ENCODE assay signal across 1 cellular context in the genomic region with DNA sequence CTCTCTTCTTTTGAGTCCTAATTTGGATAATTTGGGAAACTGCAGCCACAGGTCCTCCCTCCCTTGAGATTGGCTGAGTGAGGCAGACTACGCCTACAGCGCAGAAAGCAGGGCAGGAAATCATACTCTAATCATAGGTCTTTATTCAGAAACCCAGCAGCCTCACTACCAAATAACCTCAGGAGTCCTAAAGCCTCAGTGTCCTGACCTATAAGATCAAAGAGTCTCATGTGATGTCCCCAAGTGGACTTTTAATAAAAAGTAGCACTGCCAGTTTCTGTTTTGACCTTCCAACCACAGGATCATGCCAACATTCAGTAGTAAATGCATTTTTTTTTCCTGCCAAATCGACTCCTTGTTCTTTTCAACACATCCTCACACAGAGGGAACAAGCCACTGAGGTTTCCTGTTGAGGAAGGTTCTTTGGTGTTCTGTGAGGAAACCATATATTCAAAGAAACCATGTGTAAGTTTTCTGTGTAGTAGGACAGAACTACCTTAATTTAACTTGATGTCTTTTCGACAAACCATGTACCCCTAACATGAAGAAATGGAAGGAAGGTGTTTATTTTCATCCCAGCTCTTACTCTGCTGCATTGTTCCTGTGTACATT.
TF ChIP-seq lines count a peak whose summit lies in the region.

No MANE protein-coding gene starts in this region.

TF ChIP-seq in liver, 16 proteins besides CTCF, POLR2A, EP300 and RAD21 (continued from another document):
- TF ChIP-seq, protein P1, sequence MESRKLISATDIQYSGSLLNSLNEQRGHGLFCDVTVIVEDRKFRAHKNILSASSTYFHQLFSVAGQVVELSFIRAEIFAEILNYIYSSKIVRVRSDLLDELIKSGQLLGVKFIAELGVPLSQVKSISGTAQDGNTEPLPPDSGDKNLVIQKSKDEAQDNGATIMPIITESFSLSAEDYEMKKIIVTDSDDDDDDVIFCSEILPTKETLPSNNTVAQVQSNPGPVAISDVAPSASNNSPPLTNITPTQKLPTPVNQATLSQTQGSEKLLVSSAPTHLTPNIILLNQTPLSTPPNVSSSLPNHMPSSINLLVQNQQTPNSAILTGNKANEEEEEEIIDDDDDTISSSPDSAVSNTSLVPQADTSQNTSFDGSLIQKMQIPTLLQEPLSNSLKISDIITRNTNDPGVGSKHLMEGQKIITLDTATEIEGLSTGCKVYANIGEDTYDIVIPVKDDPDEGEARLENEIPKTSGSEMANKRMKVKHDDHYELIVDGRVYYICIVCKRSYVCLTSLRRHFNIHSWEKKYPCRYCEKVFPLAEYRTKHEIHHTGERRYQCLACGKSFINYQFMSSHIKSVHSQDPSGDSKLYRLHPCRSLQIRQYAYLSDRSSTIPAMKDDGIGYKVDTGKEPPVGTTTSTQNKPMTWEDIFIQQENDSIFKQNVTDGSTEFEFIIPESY (IDR thresholded peaks at IDR 0.05): no peak
- TF ChIP-seq, protein P2, sequence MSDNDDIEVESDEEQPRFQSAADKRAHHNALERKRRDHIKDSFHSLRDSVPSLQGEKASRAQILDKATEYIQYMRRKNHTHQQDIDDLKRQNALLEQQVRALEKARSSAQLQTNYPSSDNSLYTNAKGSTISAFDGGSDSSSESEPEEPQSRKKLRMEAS (IDR thresholded peaks at IDR 0.05): peak; percentile 39
- TF ChIP-seq YY1 (IDR thresholded peaks at IDR 0.05) (no peak), NR2F2 (IDR thresholded peaks at IDR 0.05) (peak; percentile 73), HNF4G (IDR thresholded peaks at IDR 0.05) (peak; percentile 15), FOXA1 (IDR thresholded peaks at IDR 0.05) (no peak), RXRA (IDR thresholded peaks at IDR 0.05) (peak; percentile 61 to 69), FOXA2 (IDR thresholded peaks at IDR 0.05) (no peak), JUND (IDR thresholded peaks at IDR 0.05) (no peak)
